ENCODE assay signal across 4 cellular contexts in the genomic region with DNA sequence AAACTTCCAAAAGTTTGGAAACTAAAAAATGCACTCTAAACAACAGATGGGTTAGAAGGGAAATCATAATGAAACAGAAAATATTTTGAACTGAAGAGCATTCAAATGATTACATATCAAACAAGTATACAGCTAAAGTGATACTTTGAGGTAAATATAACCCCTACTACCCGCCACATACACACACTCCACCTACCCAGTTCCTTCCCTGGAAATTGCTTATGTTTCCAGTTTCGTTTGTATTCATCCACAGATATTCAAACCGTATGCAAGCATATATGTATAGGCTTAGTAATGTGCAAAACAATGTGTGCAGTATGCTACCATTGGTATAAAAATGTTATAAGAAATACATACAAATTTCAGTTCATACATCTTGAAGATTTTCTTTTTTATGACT.
"Had no signal": no experiment of that assay in that cellular context is flagged by ENCODE, and none has a peak within 500 bp of the region (broad histone marks: within the 10 kb centered on the region; RNA-seq: fewer than 3 reads in every experiment).

No MANE protein-coding gene starts in this region.

- H3K4me3 Mint-ChIP-seq: GM23338, H9 had no signal

- H3K27ac Mint-ChIP-seq: GM23338, H9 had no signal

- DNase-seq: H9, HCEC 1CT, IMR-90 had no signal

- ATAC-seq: GM23338 had no signal
